Comparison of ENCODE assay signal across 1 cellular context in genomic region chr10:35940067-35940989, GRCh38.
TF ChIP-seq lines count a peak whose summit lies in the region.

No MANE protein-coding gene starts in this region.

TF ChIP-seq in GM23338, 12 proteins besides CTCF, POLR2A, EP300 and RAD21 (continued from another document):
- TF ChIP-seq, protein P1, sequence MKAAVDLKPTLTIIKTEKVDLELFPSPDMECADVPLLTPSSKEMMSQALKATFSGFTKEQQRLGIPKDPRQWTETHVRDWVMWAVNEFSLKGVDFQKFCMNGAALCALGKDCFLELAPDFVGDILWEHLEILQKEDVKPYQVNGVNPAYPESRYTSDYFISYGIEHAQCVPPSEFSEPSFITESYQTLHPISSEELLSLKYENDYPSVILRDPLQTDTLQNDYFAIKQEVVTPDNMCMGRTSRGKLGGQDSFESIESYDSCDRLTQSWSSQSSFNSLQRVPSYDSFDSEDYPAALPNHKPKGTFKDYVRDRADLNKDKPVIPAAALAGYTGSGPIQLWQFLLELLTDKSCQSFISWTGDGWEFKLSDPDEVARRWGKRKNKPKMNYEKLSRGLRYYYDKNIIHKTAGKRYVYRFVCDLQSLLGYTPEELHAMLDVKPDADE (IDR thresholded peaks at IDR 0.05) = no peak
- no peak for TF ChIP-seq ZNF462 (CRISPR knock-in tag; IDR thresholded peaks at IDR 0.05)
